ENCODE assay signal across 20 cellular contexts in genomic region chr16:68473358-68474064, GRCh38. TPM values are rescaled to one million over a fixed set of nuclear protein-coding genes. Genes with fewer than 3 reads are reported as not detected.
DNase-seq lines count a peak whose midpoint lies in the region; ATAC-seq, FAIRE-seq and TF ChIP-seq lines count a peak whose summit lies in the region.
"Had no signal": no experiment of that assay in that cellular context is flagged by ENCODE, and none has a peak within 500 bp of the region (broad histone marks: within the 10 kb centered on the region; RNA-seq: fewer than 3 reads in every experiment).

No MANE protein-coding gene starts in this region.

- no peak for TF ChIP-seq EP300 in GM12878 (IDR thresholded peaks at IDR 0.05; ENCODE audit: borderline replicate concordance in 1 of 2, control insufficient read depth in 1 of 2, low read depth in 2 of 2, low read length in 2 of 2)

- no peak overlapping the region for H2AFZ ChIP-seq in DND-41 (ENCODE audit: low read depth, low read length)
- H2AFZ ChIP-seq in GM12878 (ENCODE audit: control insufficient read depth, low read depth, low read length), result peak overlapping the region; percentile 18; the same call in 1 of the 2 replicates

- TF ChIP-seq CTCF in DND-41 (IDR thresholded peaks at IDR 0.05; ENCODE audit: borderline replicate concordance, extremely low read depth, low read length, poor library complexity, severe bottlenecking) (no peak), GM12878 (IDR thresholded peaks at IDR 0.05 in 2 of 3, conservative IDR thresholded peaks at IDR 0.05 in 1 of 3; ENCODE audit: control insufficient read depth in 2 of 3, extremely low read depth in 1 of 3, insufficient read depth in 1 of 3, low read depth in 3 of 3, low read length in 3 of 3) (no peak), GM20000 (IDR thresholded peaks at IDR 0.05; ENCODE audit: extremely low read depth, missing control alignments) (no peak)

- WGBS in GM12878 (ENCODE audit: insufficient coverage, insufficient replicate concordance, low lambda C conversion rate, missing lambda C conversion rate), result 38% methylated on average over 7 of the region's 7 CpGs

- H3K4me1 ChIP-seq in BLaER1 (peaks cover 42% of the 10 kb centered on the region), DND-41 (ENCODE audit: insufficient read depth, low read length) (peaks cover 19% of the 10 kb centered on the region), GM12878 (ENCODE audit: control insufficient read depth, insufficient read depth, low read length) (peaks cover 40% of the 10 kb centered on the region)

- intact Hi-C loops in GM12878 (cut with micrococcal nuclease; ENCODE audit: unreplicated experiment), result no loop called here

- RAD21 ChIA-PET in GM12878 (lab: Charles Lee; ENCODE audit: unreplicated experiment), result interaction anchor here (0.5 kb wide), 1 partner anchor 55 kb away, joined by 3 read pairs; no protein-coding TSS in a partner anchor

- no peaks in the 10 kb centered on the region for H3K36me3 ChIP-seq in BLaER1
- no peaks in the 10 kb centered on the region for H3K36me3 ChIP-seq in DND-41 (ENCODE audit: insufficient read depth, low read length)
- H3K36me3 ChIP-seq in GM12878 (ENCODE audit: control insufficient read depth in 2 of 2, insufficient read depth in 2 of 2, low read length in 1 of 2), result no peaks in the 10 kb centered on the region

- H3K27me3 ChIP-seq in BLaER1 (no peaks in the 10 kb centered on the region), DND-41 (ENCODE audit: insufficient read depth, low read length, poor library complexity) (no peaks in the 10 kb centered on the region), GM12878 (replicated peaks in 1 of 2; ENCODE audit: control insufficient read depth in 2 of 2, insufficient read depth in 2 of 2, low read length in 1 of 2) (no peaks in the 10 kb centered on the region)

- FAIRE-seq in GM12878 (lab: Jason Lieb, UNC), result no peak

- in situ Hi-C loops in GM12878 (cut with MboI), result no loop called here

- DNase-seq in DND-41 (no peak), GM12878 (ENCODE audit: low read depth, low spot score) (peak; percentile 17), medulla oblongata (ENCODE audit: extremely low spot score) (peak; percentile 38), GM20000 (ENCODE audit: low spot score) (no peak), NCI-H2196 (lab: John Stamatoyannopoulos, UW; ENCODE audit: unreplicated experiment) (no peak)
- no peak for DNase-seq in stimulated activated CD4-positive, alpha-beta T cell treated with anti-CD3 and anti-CD28 coated beads, Interleukin-2, amount 100 ng/mL, for 24 hours
- DNase-seq: activated CD4-positive, alpha-beta T cell treated with anti-CD3 and anti-CD28 coated beads, Interleukin-2, amount 50 U/mL, for 4 hours; activated gamma-delta T cell treated with Interleukin-2 at 50 U/mL for 16 hours; COR-L47; erythroblast; foreskin melanocyte; IMR-90; kidney glomerular epithelial cell; NCI-H1694 treated with DMSO at 0.1 percent for 48 hours; NCI-H446 treated with DMSO at 0.1 percent for 48 hours; SIG-M5; stimulated activated naive CD4-positive, alpha-beta T cell had no signal

- CTCF ChIA-PET in GM12878 (lab: Yijun Ruan, JAX), result interaction anchor here (0.8 to 2.0 kb wide), 5 partner anchors 9 to 47 kb away, joined by 3 to 6 read pairs (median 4); partner anchors contain the start of gene SMPD3

- POLR2A ChIA-PET in GM12878 (lab: Charles Lee), result no interaction called here

- peak overlapping the region; percentile 22 for H3K4me2 ChIP-seq in BLaER1
- no peak overlapping the region for H3K4me2 ChIP-seq in DND-41 (ENCODE audit: insufficient read depth, low read length)
- peak overlapping the region; percentile 51 for H3K4me2 ChIP-seq in GM12878 (ENCODE audit: control insufficient read depth, insufficient read depth)

- H3K27ac ChIP-seq in BLaER1 (no peak overlapping the region; the same call in 1 of the 2 replicates), DND-41 (ENCODE audit: low read length) (peak overlapping the region; percentile 9; the same call in 1 of the 2 replicates), GM12878 (ENCODE audit: control insufficient read depth, insufficient read depth) (no peak overlapping the region)

- TF ChIP-seq RAD21 in GM12878 (IDR thresholded peaks at IDR 0.05; ENCODE audit: insufficient read depth, low read depth, low read length), result no peak

- TF ChIP-seq POLR2A in GM12878 (IDR thresholded peaks at IDR 0.05; ENCODE audit: low read depth, low read length), result no peak

- no peaks in the 10 kb centered on the region for H3K79me2 ChIP-seq in DND-41 (ENCODE audit: insufficient read depth, low read length)
- no peaks in the 10 kb centered on the region for H3K79me2 ChIP-seq in GM12878 (ENCODE audit: control insufficient read depth, insufficient read depth, low read length)

- H4K20me1 ChIP-seq in BLaER1 (no peaks in the 10 kb centered on the region), DND-41 (ENCODE audit: insufficient read depth, low read length) (no peaks in the 10 kb centered on the region), GM12878 (ENCODE audit: control insufficient read depth, insufficient read depth) (no peaks in the 10 kb centered on the region)

- H3K9ac ChIP-seq in BLaER1 (no peak overlapping the region), DND-41 (ENCODE audit: low read depth, low read length) (no peak overlapping the region), GM12878 (ENCODE audit: control insufficient read depth, insufficient read depth, low read length) (no peak overlapping the region)

- ATAC-seq in DND-41 (ENCODE audit: insufficient read depth, low read depth) (no peak), GM12878 (no peak), GM21515 (IDR thresholded peaks at IDR 0.05; ENCODE audit: unreplicated experiment) (no peak)
- ATAC-seq: sciatic nerve had no signal

- peaks cover 17% of the 10 kb centered on the region; the same call in 1 of the 2 replicates for H3K9me3 ChIP-seq in BLaER1
- no peaks in the 10 kb centered on the region for H3K9me3 ChIP-seq in DND-41 (ENCODE audit: insufficient read depth, low read length, severe bottlenecking)
- no peaks in the 10 kb centered on the region; the same call in 2 of the 3 replicates for H3K9me3 ChIP-seq in GM12878 (replicated peaks; ENCODE audit: control insufficient read depth, insufficient read depth, low read length)

- H3K4me3 ChIP-seq in BLaER1, result no peak overlapping the region
- no peak overlapping the region for H3K4me3 ChIP-seq in DND-41 (ENCODE audit: low read depth in 1 of 2, low read length in 2 of 2)
- H3K4me3 ChIP-seq in GM12878, result no peak overlapping the region

- no TSS peak for BruUV-seq in GM12878 (replicated peaks; lab: Mats Ljungman, UMichigan)

- SMC1A ChIA-PET in GM12878 (lab: Charles Lee; ENCODE audit: uncharacterized antibody, unreplicated experiment), result no interaction called here

TF ChIP-seq in GM12878, 131 proteins besides CTCF, POLR2A, EP300 and RAD21:
- TF ChIP-seq NR2F1 (conservative IDR thresholded peaks at IDR 0.05), result peak; percentile 42; the same call in 1 of the 2 replicates
- peak in 1 of 2 experiments; percentile 21; a peak in 1 of 4 replicates for TF ChIP-seq ETV6 (conservative IDR thresholded peaks at IDR 0.05 in 1 of 2, IDR thresholded peaks at IDR 0.05 in 1 of 2; ENCODE audit: borderline replicate concordance in 1 of 2, low read depth in 1 of 2)
- TF ChIP-seq SPI1 (IDR thresholded peaks at IDR 0.05; ENCODE audit: borderline replicate concordance, insufficient read depth, low read depth, low read length), result peak; percentile 78
- TF ChIP-seq DPF2 (IDR thresholded peaks at IDR 0.05), result no peak

RNA-seq across cellular contexts. Expression of gene SMPD3, which starts 25.2 kb away (rescaled TPM):
- total RNA-seq in GM12878 (2013; cell fraction: nucleolus; rRNA removed), result 0.59 and 1.4 TPM in 2 replicates
- total RNA-seq in GM12878 (2014; rRNA removed), result 0.49 and 2.0 TPM in 2 replicates
- 0.76 and 0.83 TPM in 2 replicates for total RNA-seq in GM12878 (2014; rRNA removed; fragmentation: Illumina TruSeq; extraction: Trizol)
- total RNA-seq in GM12878 (2021), result 1.5 and 1.8 TPM in 2 replicates
- polyA plus RNA-seq in GM12878 (2011; ENCODE audit: low read depth), result 0.50 TPM
- polyA plus RNA-seq in GM12878 (2011; rRNA removed), result 0.04 TPM in 1 of 2 replicates, not detected in the other
- polyA plus RNA-seq in GM12878 (2011; cell fraction: cytosol; rRNA removed), result 0.07 and 0.24 TPM in 2 replicates
- polyA plus RNA-seq in GM12878 (2011; cell fraction: nucleus; rRNA removed), result 0.28 and 1.0 TPM in 2 replicates
- polyA plus RNA-seq in GM12878 (2012), result 0.48 and 0.60 TPM in 2 replicates
- 0.05 and 0.90 TPM in 2 replicates for polyA plus RNA-seq in GM12878 (2014; fragmentation: Illumina TruSeq; extraction: Trizol)
- under 1 TPM; 0.06 to 0.22 TPM for polyA plus RNA-seq in GM12878 (2014; fragmentation: Nextera tagmentation; extraction: Ambion mirVana)
- polyA plus RNA-seq in GM12878 (2014; rRNA removed), result 0.99 and 1.5 TPM in 2 replicates
- polyA plus RNA-seq in GM12878 (2016; fragmentation: Nextera tagmentation; extraction: Ambion mirVana), result 1 to 10 TPM; 1.6 to 1.7 TPM
- polyA minus RNA-seq in GM12878 (2011; rRNA and poly(A)+ RNA removed), result not detected in 2 replicates
- polyA minus RNA-seq in GM12878 (2011; cell fraction: cytosol; rRNA and poly(A)+ RNA removed), result 0.73 TPM in 1 of 2 replicates, not detected in the other
- polyA minus RNA-seq in GM12878 (2011; cell fraction: nucleus; rRNA and poly(A)+ RNA removed), result not detected in 2 replicates
- total RNA-seq: IMR-90 had no signal
- polyA plus RNA-seq: IMR-90 had no signal

Comparison
In these comparisons a context has a peak if more than half of its experiments do, and no peak if none do; other contexts are left out.
1. DNase-seq: peak in GM12878 (single experiment) and medulla oblongata (single experiment); none in DND-41 (single experiment), stimulated activated CD4-positive, alpha-beta T cell treated with anti-CD3 and anti-CD28 coated beads, Interleukin-2, amount 100 ng/mL, for 24 hours (0 of 2), GM20000 (single experiment) and NCI-H2196 (single experiment).